8 cellular contexts compared by ENCODE assay signal in genomic region chr20:25310268-25310920, GRCh38.
A peak's percentile ranks its signal among the peaks of the same experiment; 100 is the strongest.
DNase-seq lines count a peak whose midpoint lies in the region; ATAC-seq and FAIRE-seq lines count a peak whose summit lies in the region.

No MANE protein-coding gene starts in this region.

- no peaks in the 10 kb centered on the region for H3K27me3 ChIP-seq in SJCRH30

- no peak overlapping the region for H3K4me3 ChIP-seq in SJCRH30

- no peaks in the 10 kb centered on the region for H3K9me3 ChIP-seq in SJCRH30 (replicated peaks)

- peak overlapping the region; percentile 60 for H3K27ac ChIP-seq in SJCRH30

- H3K36me3 ChIP-seq in SJCRH30: peaks cover 9% of the 10 kb centered on the region; the same call in 1 of the 2 replicates

- peaks cover 34% of the 10 kb centered on the region for H3K4me1 ChIP-seq in SJCRH30

- peak; percentile 88 for ATAC-seq in GM21526 (IDR thresholded peaks at IDR 0.05; ENCODE audit: low FRiP score, unreplicated experiment)

- peak; percentile 87 for DNase-seq in HTR-8/SVneo (ENCODE audit: insufficient read length, low spot score)
- peak; percentile 68 to 71 for DNase-seq in SJCRH30
- DNase-seq in astrocyte of the hippocampus (ENCODE audit: low read depth, low spot score): peak; percentile 85
- DNase-seq in inferior parietal cortex (ENCODE audit: extremely low spot score): peak; percentile 66
- peak; percentile 24 to 39 for DNase-seq in stimulated activated CD4-positive, alpha-beta T cell treated with anti-CD3 and anti-CD28 coated beads, Interleukin-12 subunit alpha, Interleukin-12 subunit beta, amount 100 ng/mL, for 24 hours (ENCODE audit: low read depth in 2 of 2)
- no peak for DNase-seq in cerebellar nuclear complex (lab: John Stamatoyannopoulos, UW)

- FAIRE-seq in G401.6 (lab: Jason Lieb, UNC) (peak; percentile 36), HTR-8/SVneo (lab: Jason Lieb, UNC) (peak; percentile 86)

Comparison
In these comparisons a context has a peak if more than half of its experiments do, and no peak if none do; other contexts are left out.
1. DNase-seq: peak in HTR-8/SVneo (single experiment), SJCRH30 (2 of 2), astrocyte of the hippocampus (single experiment), inferior parietal cortex (single experiment) and stimulated activated CD4-positive, alpha-beta T cell treated with anti-CD3 and anti-CD28 coated beads, Interleukin-12 subunit alpha, Interleukin-12 subunit beta, amount 100 ng/mL, for 24 hours (2 of 2); none in cerebellar nuclear complex (0 of 2).